Comparison of ENCODE assay signal across 10 cellular contexts in the genomic region with DNA sequence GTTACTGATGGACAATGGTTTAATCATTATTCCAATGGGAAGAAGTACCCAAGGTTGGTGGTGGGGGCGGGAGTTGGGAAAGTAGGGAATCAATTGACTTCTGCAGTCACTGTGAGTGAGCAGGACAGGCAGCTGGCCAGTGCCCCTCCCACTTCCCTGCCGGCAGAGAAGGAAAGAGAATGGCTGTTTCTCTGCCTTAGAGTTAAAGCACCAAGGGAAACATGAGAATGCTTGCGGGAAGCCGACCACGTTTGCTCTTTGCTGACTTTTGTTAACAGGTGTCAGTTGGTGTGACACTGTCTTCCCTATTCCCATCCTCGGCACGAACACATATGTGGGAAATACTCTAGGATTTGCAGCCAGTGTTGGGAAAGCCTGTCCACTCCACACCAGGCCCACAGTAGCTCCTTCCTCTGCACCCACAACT. TPM values are rescaled to one million over a fixed set of nuclear protein-coding genes. Genes with fewer than 3 reads are reported as not detected.
A peak's percentile ranks its signal among the peaks of the same experiment; 100 is the strongest.
DNase-seq lines count a peak whose midpoint lies in the region; ATAC-seq, FAIRE-seq and TF ChIP-seq lines count a peak whose summit lies in the region.
"Had no signal": no experiment of that assay in that cellular context is flagged by ENCODE, and none has a peak within 500 bp of the region (broad histone marks: within the 10 kb centered on the region; RNA-seq: fewer than 3 reads in every experiment).

No MANE protein-coding gene starts in this region.

- peaks cover 3% of the 10 kb centered on the region for H3K36me3 Mint-ChIP-seq in activated T-cell treated with anti-CD3 and anti-CD28 coated beads, Interleukin-2, amount 50 U/mL, for 4 hours (ENCODE audit: insufficient read depth)

- H3K36me3 ChIP-seq in stomach smooth muscle (ENCODE audit: control insufficient read depth in 2 of 2, insufficient read depth in 2 of 2, low read length in 2 of 2) = no peaks in the 10 kb centered on the region

- H3K9me3 ChIP-seq in stomach smooth muscle (ENCODE audit: control insufficient read depth in 2 of 2, low read length in 2 of 2) = no peaks in the 10 kb centered on the region

- FAIRE-seq in HTR-8/SVneo (lab: Jason Lieb, UNC) = no peak
- FAIRE-seq: GM12891 had no signal

- H3K9ac ChIP-seq in stomach smooth muscle (ENCODE audit: low read length in 2 of 2) = peak overlapping the region in 1 of 2 donors; percentile 29

- no peaks in the 10 kb centered on the region for H3K9me3 Mint-ChIP-seq in activated T-cell treated with anti-CD3 and anti-CD28 coated beads, Interleukin-2, amount 50 U/mL, for 4 hours

- no peaks in the 10 kb centered on the region for H3K27me3 Mint-ChIP-seq in activated T-cell treated with anti-CD3 and anti-CD28 coated beads, Interleukin-2, amount 50 U/mL, for 4 hours (ENCODE audit: low read depth)

- ATAC-seq in activated T-cell treated with anti-CD3 and anti-CD28 coated beads, Interleukin-2, amount 50 U/mL, for 4 hours = no peak

- no peak for TF ChIP-seq CTCF in coronary artery (IDR thresholded peaks at IDR 0.05)

- no peaks in the 10 kb centered on the region for H3K4me1 Mint-ChIP-seq in activated T-cell treated with anti-CD3 and anti-CD28 coated beads, Interleukin-2, amount 50 U/mL, for 4 hours (ENCODE audit: low read depth)

- H3K27ac ChIP-seq in coronary artery (peak overlapping the region; percentile 40 to 86), stomach smooth muscle (ENCODE audit: low read length) (peak overlapping the region; percentile 70)

- DNase-seq in HTR-8/SVneo (ENCODE audit: insufficient read length, low spot score) = peak; percentile 45
- no peak for DNase-seq in coronary artery (ENCODE audit: low spot score)
- peak; percentile 51 for DNase-seq in kidney glomerular epithelial cell (lab: John Stamatoyannopoulos, UW)
- no peak for DNase-seq in NCI-H1092 (lab: John Stamatoyannopoulos, UW)
- DNase-seq in hippocampal formation (lab: John Stamatoyannopoulos, UW) = no peak
- no peak for DNase-seq in activated T-cell treated with anti-CD3 and anti-CD28 coated beads, Interleukin-2, amount 50 U/mL, for 4 hours
- no peak for DNase-seq in GM19238 (ENCODE audit: insufficient read length, low spot score)

- H3K4me1 ChIP-seq in stomach smooth muscle (ENCODE audit: control insufficient read depth, insufficient read depth, low read length) = peaks cover 30% of the 10 kb centered on the region

- no peaks in the 10 kb centered on the region for H3K27me3 ChIP-seq in stomach smooth muscle (ENCODE audit: control insufficient read depth in 1 of 2, insufficient read depth in 2 of 2, low read length in 2 of 2)

- H3K4me3 ChIP-seq in coronary artery (peak overlapping the region; percentile 46), stomach smooth muscle (ENCODE audit: low read length in 2 of 2) (peak overlapping the region in 1 of 2 donors; percentile 40)
- H3K4me3 ChIP-seq: skin epidermis had no signal

- no peak overlapping the region for H3K4me3 Mint-ChIP-seq in activated T-cell treated with anti-CD3 and anti-CD28 coated beads, Interleukin-2, amount 50 U/mL, for 4 hours

RNA-seq across cellular contexts. Expression of gene MFSD1, which starts 33.5 kb away (rescaled TPM):
- total RNA-seq in activated T-cell treated with anti-CD3 and anti-CD28 coated beads, Interleukin-2, amount 50 U/mL, for 4 hours = 10 to 100 TPM; 19.8 to 25.2 (median 20.2) TPM

RNA-seq across cellular contexts. Expression of gene RARRES1, which starts 36.1 kb away (rescaled TPM):
- total RNA-seq in activated T-cell treated with anti-CD3 and anti-CD28 coated beads, Interleukin-2, amount 50 U/mL, for 4 hours = not detected

Comparison
In these comparisons a context has a peak if more than half of its experiments do, and no peak if none do; other contexts are left out.
1. DNase-seq: peak in HTR-8/SVneo (single experiment) and kidney glomerular epithelial cell (single experiment); none in coronary artery (single experiment), NCI-H1092 (single experiment), hippocampal formation (0 of 2), activated T-cell treated with anti-CD3 and anti-CD28 coated beads, Interleukin-2, amount 50 U/mL, for 4 hours (single experiment) and GM19238 (single experiment).